8 cellular contexts compared by ENCODE assay signal in genomic region chrX:12955882-12956703, GRCh38. TPM values are rescaled to one million over a fixed set of nuclear protein-coding genes. Genes with fewer than 3 reads are reported as not detected.
DNase-seq lines count a peak whose midpoint lies in the region; ATAC-seq and TF ChIP-seq lines count a peak whose summit lies in the region.

No MANE protein-coding gene starts in this region.

- peak overlapping the region; percentile 78 for H2AFZ ChIP-seq in Karpas-422 (ENCODE audit: low read length)

- H3K4me1 ChIP-seq in Karpas-422 (ENCODE audit: low read length) (peaks cover 47% of the 10 kb centered on the region), vagina (peaks cover 19% of the 10 kb centered on the region)

- peak overlapping the region; percentile 48 for H3K4me3 ChIP-seq in Karpas-422 (ENCODE audit: low read length)
- H3K4me3 ChIP-seq in vagina, result no peak overlapping the region

- H3K36me3 Mint-ChIP-seq in Calu3 (ENCODE audit: insufficient read depth, unreplicated experiment), result peaks cover 27% of the 10 kb centered on the region

- intact Hi-C loops in Calu3 (cut with micrococcal nuclease; ENCODE audit: unreplicated experiment) (no loop called here), vagina (cut with DNase I) (no loop called here)

- H3K9me3 ChIP-seq in Karpas-422 (ENCODE audit: low read length) (no peaks in the 10 kb centered on the region), vagina (no peaks in the 10 kb centered on the region)

- H3K36me3 ChIP-seq in Karpas-422 (ENCODE audit: insufficient read depth, low read length) (no peaks in the 10 kb centered on the region), vagina (no peaks in the 10 kb centered on the region)

- H3K79me2 ChIP-seq in Karpas-422 (ENCODE audit: low read length), result no peaks in the 10 kb centered on the region

- TSS peak; percentile 96 for BruUV-seq in Calu3 (replicated peaks; lab: Mats Ljungman, UMichigan)

- TF ChIP-seq CTCF in Calu3 (IDR thresholded peaks at IDR 0.05; ENCODE audit: unreplicated experiment) (no peak), vagina (IDR thresholded peaks at IDR 0.05) (no peak)

- no peaks in the 10 kb centered on the region for H3K9me2 ChIP-seq in Karpas-422 (replicated peaks; ENCODE audit: insufficient read depth, low read length)

- H3K4me3 Mint-ChIP-seq in Calu3 (ENCODE audit: low read depth, unreplicated experiment), result peak overlapping the region; percentile 54

- DNase-seq in Calu3, result peak; percentile 76
- DNase-seq in Karpas-422, result peak; percentile 85
- DNase-seq in dermis blood vessel endothelial cell, result peak; percentile 71
- DNase-seq in myocyte (ENCODE audit: low read depth), result peak; percentile 54
- no peak for DNase-seq in vagina (ENCODE audit: extremely low spot score in 2 of 2)
- no peak for DNase-seq in putamen (ENCODE audit: low spot score)

- ATAC-seq in GM21619 (IDR thresholded peaks at IDR 0.05; ENCODE audit: unreplicated experiment), result peak; percentile 42
- ATAC-seq in activated CD4-positive, CD25-positive, alpha-beta regulatory T cell treated with anti-CD3 and anti-CD28 coated beads, Interleukin-2, amount 50 U/mL, for 24 hours, result peak; percentile 31 to 56

- peak overlapping the region; percentile 69 for H3K4me2 ChIP-seq in Karpas-422 (ENCODE audit: low read depth, low read length, poor library complexity, severe bottlenecking)

- no peaks in the 10 kb centered on the region for H3K27me3 Mint-ChIP-seq in Calu3 (ENCODE audit: unreplicated experiment)

- H3K4me1 Mint-ChIP-seq in Calu3 (ENCODE audit: low read depth, unreplicated experiment), result peaks cover 27% of the 10 kb centered on the region

- peak overlapping the region; percentile 99 for H3K27ac Mint-ChIP-seq in Calu3 (ENCODE audit: unreplicated experiment)

- no peaks in the 10 kb centered on the region for H4K20me1 ChIP-seq in Karpas-422 (ENCODE audit: insufficient read depth, low read depth, low read length)

- H3K27ac ChIP-seq in Karpas-422 (ENCODE audit: low read length) (peak overlapping the region; percentile 96), vagina (peak overlapping the region; percentile 72)

- H3K27me3 ChIP-seq in Karpas-422 (ENCODE audit: low read length) (no peaks in the 10 kb centered on the region), vagina (no peaks in the 10 kb centered on the region)

- CTCF ChIA-PET in Calu3 (lab: Charles Lee), result interaction anchor here (0.9 to 1.0 kb wide), 2 partner anchors 9 to 13 kb away, joined by 3 to 8 read pairs; no protein-coding TSS in a partner anchor

- TF ChIP-seq POLR2A in vagina (IDR thresholded peaks at IDR 0.05), result no peak

- H3K9me3 Mint-ChIP-seq in Calu3 (ENCODE audit: low read depth, unreplicated experiment), result no peaks in the 10 kb centered on the region

- H3K9ac ChIP-seq in Karpas-422 (ENCODE audit: low read length), result peak overlapping the region; percentile 71

RNA-seq across cellular contexts. Expression of gene TMSB4X, which starts 18.8 kb away (rescaled TPM):
- total RNA-seq in Calu3 (2022) (5,274 and 5,368 TPM in 2 replicates), dermis blood vessel endothelial cell (8,354 and 18,147 TPM in 2 replicates), myocyte (2,306 and 4,478 TPM in 2 replicates), vagina (3,119 TPM)
- total RNA-seq in Karpas-422 (2014; rRNA removed; shearing (Covaris generic); ENCODE audit: low replicate concordance), result 2,363 and 3,856 TPM in 2 replicates
- polyA plus RNA-seq in myocyte (2012), result 5,381 TPM

RNA-seq across cellular contexts. Expression of gene TLR8, which starts 49.7 kb away (rescaled TPM):
- total RNA-seq in Calu3 (2022) (not detected in 2 replicates), dermis blood vessel endothelial cell (not detected in 2 replicates), myocyte (not detected in 2 replicates), vagina (0.25 TPM)
- not detected in 2 replicates for total RNA-seq in Karpas-422 (2014; rRNA removed; shearing (Covaris generic); ENCODE audit: low replicate concordance)
- not detected for polyA plus RNA-seq in myocyte (2012)

Comparison
In these comparisons a context has a peak if more than half of its experiments do, and no peak if none do; other contexts are left out.
1. DNase-seq: peak in Calu3 (single experiment), Karpas-422 (single experiment), dermis blood vessel endothelial cell (single experiment) and myocyte (single experiment); none in vagina (0 of 2) and putamen (single experiment).